39 cellular contexts compared by ENCODE assay signal in the genomic region with DNA sequence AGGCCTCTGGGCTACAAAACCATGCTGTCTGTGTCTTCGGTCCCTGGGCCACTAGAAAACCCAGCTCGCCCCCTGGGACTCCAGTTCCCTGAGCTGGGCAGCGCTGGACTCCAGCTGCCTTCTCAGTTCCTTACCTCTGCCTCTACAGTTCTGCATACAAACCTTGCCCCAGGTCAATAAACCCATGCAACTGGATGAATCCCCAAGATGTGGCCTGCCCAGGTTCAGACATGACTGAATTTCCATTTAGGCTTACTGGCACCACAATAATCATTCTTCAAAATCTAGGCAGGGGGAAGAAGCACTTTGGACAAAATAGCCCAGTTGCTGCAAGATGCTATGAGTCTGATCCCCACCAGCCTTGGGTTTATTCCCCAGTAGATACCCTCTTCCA.
"Had no signal": no experiment of that assay in that cellular context is flagged by ENCODE, and none has a peak within 500 bp of the region (broad histone marks: within the 10 kb centered on the region; RNA-seq: fewer than 3 reads in every experiment).

No MANE protein-coding gene starts in this region.

- H3K9me3 Mint-ChIP-seq: activated naive CD4-positive, alpha-beta T cell treated with anti-CD3 and anti-CD28 coated beads, Interleukin-2, amount 10 ng/mL, durations not matched to agents 7 days and 5 days; activated naive CD8-positive, alpha-beta T cell treated with anti-CD3 and anti-CD28 coated beads for 36 hours; activated naive CD8-positive, alpha-beta T cell treated with anti-CD3 and anti-CD28 coated beads, Interleukin-2, amount 10 ng/mL, durations not matched to agents 7 days and 5 days; activated naive CD8-positive, alpha-beta T cell treated with anti-CD3 and anti-CD28 coated beads, Interleukin-2, amount 50 U/mL, for 24 hours; activated T-helper 1 cell treated with anti-CD3 and anti-CD28 coated beads, Interleukin-12 subunit alpha, Interleukin-12 subunit beta, Interleukin-2, Interleukin-4 antibody, amounts not matched to agents 30 ng/mL and 10 ng/mL and 1 ng/mL, durations not matched to agents 14 hours and 24 hours and 36 hours had no signal

- DNase-seq: activated effector memory CD4-positive, alpha-beta T cell treated with anti-CD3 and anti-CD28 coated beads, Interleukin-2, amount 50 U/mL, for 16 hours; activated effector memory CD4-positive, alpha-beta T cell treated with Interleukin-2 at 50 U/mL for 16 hours; activated gamma-delta T cell; activated gamma-delta T cell treated with Interleukin-2 at 50 U/mL for 16 hours; activated naive CD4-positive, alpha-beta T cell; activated naive CD4-positive, alpha-beta T cell treated with anti-CD3 and anti-CD28 coated beads for 36 hours; activated naive CD4-positive, alpha-beta T cell treated with anti-CD3 and anti-CD28 coated beads, Interleukin-2, amount 10 ng/mL, durations not matched to agents 7 days and 5 days; activated naive CD4-positive, alpha-beta T cell treated with anti-CD3 and anti-CD28 coated beads, Interleukin-2, amount 50 U/mL, for 16 hours; activated naive CD4-positive, alpha-beta T cell treated with Interleukin-2 at 50 U/mL for 16 hours; activated naive CD8-positive, alpha-beta T cell treated with anti-CD3 and anti-CD28 coated beads for 36 hours; activated naive CD8-positive, alpha-beta T cell treated with anti-CD3 and anti-CD28 coated beads, Interleukin-2, amount 10 ng/mL, durations not matched to agents 7 days and 5 days; activated naive CD8-positive, alpha-beta T cell treated with anti-CD3 and anti-CD28 coated beads, Interleukin-2, amount 50 U/mL, for 24 hours; activated T-cell treated with anti-CD3 and anti-CD28 coated beads for 4 hours; activated T-cell treated with anti-CD3 and anti-CD28 coated beads, Interleukin-2, amount 50 U/mL, for 1 hour; activated T-cell treated with anti-CD3 and anti-CD28 coated beads, Interleukin-2, amount 50 U/mL, for 24 hours; activated T-cell treated with anti-CD3 and anti-CD28 coated beads, Interleukin-2, amount 50 U/mL, for 4 hours; activated T-cell treated with anti-CD3 and anti-CD28 coated beads, Interleukin-2, amount 50 U/mL, for 48 hours; activated T-cell treated with anti-CD3 and anti-CD28 coated beads, Interleukin-2, amount 50 U/mL, for 72 hours; adrenal gland; amniotic stem cell; amygdala; anterior cingulate cortex; aorta; body of pancreas; brain microvascular endothelial cell; caudate nucleus; central memory CD4-positive, alpha-beta T cell; cerebellar nuclear complex had no signal

- ATAC-seq: activated naive CD4-positive, alpha-beta T cell treated with anti-CD3 and anti-CD28 coated beads, Interleukin-2, amount 50 U/mL, for 72 hours; activated naive CD8-positive, alpha-beta T cell treated with anti-CD3 and anti-CD28 coated beads, Interleukin-2, amount 50 U/mL, for 24 hours; activated T-cell treated with anti-CD3 and anti-CD28 coated beads, Interleukin-2, amount 50 U/mL, for 4 hours; activated T-cell treated with anti-CD3 and anti-CD28 coated beads, Interleukin-2, amount 50 U/mL, for 72 hours; activated T-helper 17 cell treated with anti-CD3 and anti-CD28 coated beads, Interleukin-2, amount 50 U/mL, for 72 hours; body of pancreas had no signal

- H3K4me3 ChIP-seq: adrenal gland, ascending aorta, body of pancreas, breast epithelium, cardiac muscle cell had no signal

- H3K4me3 Mint-ChIP-seq: activated naive CD4-positive, alpha-beta T cell treated with anti-CD3 and anti-CD28 coated beads for 36 hours; activated naive CD4-positive, alpha-beta T cell treated with anti-CD3 and anti-CD28 coated beads, Interleukin-2, amount 10 ng/mL, durations not matched to agents 7 days and 5 days; activated naive CD4-positive, alpha-beta T cell treated with anti-CD3 and anti-CD28 coated beads, Interleukin-2, amount 50 U/mL, for 24 hours; activated naive CD8-positive, alpha-beta T cell; activated naive CD8-positive, alpha-beta T cell treated with anti-CD3 and anti-CD28 coated beads for 36 hours; activated naive CD8-positive, alpha-beta T cell treated with anti-CD3 and anti-CD28 coated beads, Interleukin-2, amount 10 ng/mL, durations not matched to agents 7 days and 5 days; activated naive CD8-positive, alpha-beta T cell treated with anti-CD3 and anti-CD28 coated beads, Interleukin-2, amount 50 U/mL, for 24 hours; activated T-cell treated with anti-CD3 and anti-CD28 coated beads, Interleukin-2, amount 50 U/mL, for 24 hours; activated T-cell treated with anti-CD3 and anti-CD28 coated beads, Interleukin-2, amount 50 U/mL, for 4 hours; activated T-cell treated with anti-CD3 and anti-CD28 coated beads, Interleukin-2, amount 50 U/mL, for 72 hours; activated T-helper 1 cell treated with anti-CD3 and anti-CD28 coated beads, Interleukin-12 subunit alpha, Interleukin-12 subunit beta, Interleukin-2, Interleukin-4 antibody, amounts not matched to agents 30 ng/mL and 10 ng/mL and 1 ng/mL, durations not matched to agents 14 hours and 24 hours and 36 hours; activated T-helper 17 cell treated with anti-CD3 and anti-CD28 coated beads, Interleukin-2, amount 50 U/mL, for 72 hours; brain; central memory CD8-positive, alpha-beta T cell had no signal

- H3K27me3 ChIP-seq: adrenal gland, ascending aorta, body of pancreas, brain microvascular endothelial cell, breast epithelium, cardiac muscle cell had no signal

- H3K36me3 Mint-ChIP-seq: activated naive CD4-positive, alpha-beta T cell treated with anti-CD3 and anti-CD28 coated beads, Interleukin-2, amount 10 ng/mL, durations not matched to agents 7 days and 5 days; activated naive CD4-positive, alpha-beta T cell treated with anti-CD3 and anti-CD28 coated beads, Interleukin-2, amount 50 U/mL, for 24 hours; activated naive CD8-positive, alpha-beta T cell; activated naive CD8-positive, alpha-beta T cell treated with anti-CD3 and anti-CD28 coated beads for 36 hours; activated naive CD8-positive, alpha-beta T cell treated with anti-CD3 and anti-CD28 coated beads, Interleukin-2, amount 10 ng/mL, durations not matched to agents 7 days and 5 days; brain had no signal

- H3K36me3 ChIP-seq: adrenal gland, ascending aorta, brain microvascular endothelial cell, breast epithelium, cardiac muscle cell had no signal

- H3K4me1 Mint-ChIP-seq: activated naive CD4-positive, alpha-beta T cell treated with anti-CD3 and anti-CD28 coated beads, Interleukin-2, amount 10 ng/mL, durations not matched to agents 7 days and 5 days; activated naive CD4-positive, alpha-beta T cell treated with anti-CD3 and anti-CD28 coated beads, Interleukin-2, amount 50 U/mL, for 24 hours; activated naive CD8-positive, alpha-beta T cell treated with anti-CD3 and anti-CD28 coated beads for 36 hours; activated naive CD8-positive, alpha-beta T cell treated with anti-CD3 and anti-CD28 coated beads, Interleukin-2, amount 10 ng/mL, durations not matched to agents 7 days and 5 days; activated naive CD8-positive, alpha-beta T cell treated with anti-CD3 and anti-CD28 coated beads, Interleukin-2, amount 50 U/mL, for 24 hours; activated T-helper 17 cell treated with anti-CD3 and anti-CD28 coated beads, Interleukin-2, amount 50 U/mL, for 72 hours; brain; central memory CD8-positive, alpha-beta T cell had no signal

- H3K4me1 ChIP-seq: adrenal gland, ascending aorta, body of pancreas, breast epithelium had no signal

- H3K27ac ChIP-seq: adrenal gland, ascending aorta, body of pancreas, brain microvascular endothelial cell, breast epithelium, cardiac muscle cell had no signal

- H3K9me3 ChIP-seq: adrenal gland, body of pancreas, breast epithelium had no signal

- H3K27ac Mint-ChIP-seq: activated naive CD4-positive, alpha-beta T cell treated with anti-CD3 and anti-CD28 coated beads for 36 hours; activated naive CD4-positive, alpha-beta T cell treated with anti-CD3 and anti-CD28 coated beads, Interleukin-2, amount 10 ng/mL, durations not matched to agents 7 days and 5 days; activated naive CD4-positive, alpha-beta T cell treated with anti-CD3 and anti-CD28 coated beads, Interleukin-2, amount 50 U/mL, for 24 hours; activated naive CD4-positive, alpha-beta T cell treated with anti-CD3 and anti-CD28 coated beads, Interleukin-2, amount 50 U/mL, for 72 hours; activated naive CD8-positive, alpha-beta T cell; activated naive CD8-positive, alpha-beta T cell treated with anti-CD3 and anti-CD28 coated beads for 36 hours; activated naive CD8-positive, alpha-beta T cell treated with anti-CD3 and anti-CD28 coated beads, Interleukin-2, amount 10 ng/mL, durations not matched to agents 7 days and 5 days; activated naive CD8-positive, alpha-beta T cell treated with anti-CD3 and anti-CD28 coated beads, Interleukin-2, amount 50 U/mL, for 24 hours; activated T-cell treated with anti-CD3 and anti-CD28 coated beads, Interleukin-2, amount 50 U/mL, for 24 hours; activated T-cell treated with anti-CD3 and anti-CD28 coated beads, Interleukin-2, amount 50 U/mL, for 72 hours; activated T-helper 1 cell treated with anti-CD3 and anti-CD28 coated beads, Interleukin-12 subunit alpha, Interleukin-12 subunit beta, Interleukin-2, Interleukin-4 antibody, amounts not matched to agents 30 ng/mL and 10 ng/mL and 1 ng/mL, durations not matched to agents 14 hours and 24 hours and 36 hours; activated T-helper 17 cell treated with anti-CD3 and anti-CD28 coated beads, Interleukin-2, amount 50 U/mL, for 72 hours; activated T-helper 2 cell treated with anti-CD3 and anti-CD28 coated beads, Interferon-gamma antibody, Interleukin-2, Interleukin-4, amounts not matched to agents 10 μg/mL and 5 μg/mL and 100 μg/mL, durations not matched to agents 14 hours and 24 hours and 36 hours; brain had no signal
